ENCODE assay signal across 1 cellular context in the genomic region with DNA sequence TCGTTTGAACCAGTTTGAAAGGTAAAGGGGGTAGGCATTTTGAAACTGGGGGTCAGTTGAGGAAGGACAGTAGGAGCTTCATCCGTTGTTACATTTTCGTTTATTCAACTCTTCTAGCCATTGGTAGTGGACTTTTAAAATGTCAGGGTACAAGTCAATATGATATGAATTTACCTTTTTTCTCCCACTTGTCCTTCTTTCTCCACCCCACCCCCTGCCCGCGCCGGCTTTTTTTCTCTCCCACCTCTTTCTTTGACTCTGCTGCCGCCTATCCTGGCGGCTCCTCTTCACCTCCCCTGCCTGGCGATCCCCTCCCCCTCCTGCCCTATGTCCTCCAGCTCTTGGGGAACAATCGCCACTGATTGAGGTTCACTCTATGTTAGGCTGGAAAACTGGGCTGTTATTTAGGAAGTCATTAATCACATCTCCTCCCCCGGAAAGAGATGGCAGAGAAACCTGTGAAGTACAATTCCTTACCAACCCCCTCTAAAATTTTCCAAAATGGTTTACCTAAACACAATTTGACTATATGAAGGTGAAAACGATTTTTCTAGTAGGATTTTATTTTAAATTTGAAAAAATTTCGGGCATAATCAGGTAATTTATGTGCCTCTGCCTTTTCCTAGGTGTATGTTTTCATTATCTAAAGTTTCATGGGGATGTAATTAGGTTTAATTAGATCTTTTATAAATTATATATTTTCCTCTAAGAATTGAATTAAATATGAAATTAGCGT.
TF ChIP-seq lines count a peak whose summit lies in the region.

No MANE protein-coding gene starts in this region.

TF ChIP-seq in HepG2, 621 proteins besides CTCF, POLR2A, EP300 and RAD21 (continued from another document):
- TF ChIP-seq, protein P1, sequence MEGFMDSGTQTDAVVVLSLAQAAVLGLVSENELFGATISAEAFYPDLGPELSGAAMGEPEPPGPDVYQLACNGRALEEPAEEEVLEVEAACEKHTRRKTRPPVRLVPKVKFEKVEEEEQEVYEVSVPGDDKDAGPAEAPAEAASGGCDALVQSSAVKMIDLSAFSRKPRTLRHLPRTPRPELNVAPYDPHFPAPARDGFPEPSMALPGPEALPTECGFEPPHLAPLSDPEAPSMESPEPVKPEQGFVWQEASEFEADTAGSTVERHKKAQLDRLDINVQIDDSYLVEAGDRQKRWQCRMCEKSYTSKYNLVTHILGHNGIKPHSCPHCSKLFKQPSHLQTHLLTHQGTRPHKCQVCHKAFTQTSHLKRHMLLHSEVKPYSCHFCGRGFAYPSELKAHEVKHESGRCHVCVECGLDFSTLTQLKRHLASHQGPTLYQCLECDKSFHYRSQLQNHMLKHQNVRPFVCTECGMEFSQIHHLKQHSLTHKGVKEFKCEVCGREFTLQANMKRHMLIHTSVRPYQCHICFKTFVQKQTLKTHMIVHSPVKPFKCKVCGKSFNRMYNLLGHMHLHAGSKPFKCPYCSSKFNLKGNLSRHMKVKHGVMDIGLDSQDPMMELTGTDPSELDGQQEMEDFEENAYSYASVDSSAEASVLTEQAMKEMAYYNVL (CRISPR knock-in tag; IDR thresholded peaks at IDR 0.05; ENCODE audit: borderline replicate concordance): no peak; the same call in 1 of the 2 replicates
- no peak for TF ChIP-seq ZNF329 (CRISPR knock-in tag; IDR thresholded peaks at IDR 0.05; ENCODE audit: low read depth)
- TF ChIP-seq, protein P2, sequence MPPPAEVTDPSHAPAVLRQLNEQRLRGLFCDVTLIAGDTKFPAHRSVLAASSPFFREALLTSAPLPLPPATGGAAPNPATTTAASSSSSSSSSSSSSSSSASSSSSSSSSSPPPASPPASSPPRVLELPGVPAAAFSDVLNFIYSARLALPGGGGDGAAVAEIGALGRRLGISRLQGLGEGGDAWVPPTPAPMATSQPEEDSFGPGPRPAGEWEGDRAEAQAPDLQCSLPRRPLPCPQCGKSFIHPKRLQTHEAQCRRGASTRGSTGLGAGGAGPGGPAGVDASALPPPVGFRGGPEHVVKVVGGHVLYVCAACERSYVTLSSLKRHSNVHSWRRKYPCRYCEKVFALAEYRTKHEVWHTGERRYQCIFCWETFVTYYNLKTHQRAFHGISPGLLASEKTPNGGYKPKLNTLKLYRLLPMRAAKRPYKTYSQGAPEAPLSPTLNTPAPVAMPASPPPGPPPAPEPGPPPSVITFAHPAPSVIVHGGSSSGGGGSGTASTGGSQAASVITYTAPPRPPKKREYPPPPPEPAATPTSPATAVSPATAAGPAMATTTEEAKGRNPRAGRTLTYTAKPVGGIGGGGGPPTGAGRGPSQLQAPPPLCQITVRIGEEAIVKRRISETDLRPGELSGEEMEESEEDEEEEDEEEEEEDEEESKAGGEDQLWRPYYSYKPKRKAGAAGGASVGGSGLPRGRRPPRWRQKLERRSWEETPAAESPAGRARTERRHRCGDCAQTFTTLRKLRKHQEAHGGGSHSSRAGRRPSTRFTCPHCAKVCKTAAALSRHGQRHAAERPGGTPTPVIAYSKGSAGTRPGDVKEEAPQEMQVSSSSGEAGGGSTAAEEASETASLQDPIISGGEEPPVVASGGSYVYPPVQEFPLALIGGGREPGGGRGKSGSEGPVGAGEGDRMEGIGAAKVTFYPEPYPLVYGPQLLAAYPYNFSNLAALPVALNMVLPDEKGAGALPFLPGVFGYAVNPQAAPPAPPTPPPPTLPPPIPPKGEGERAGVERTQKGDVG (CRISPR knock-in tag; IDR thresholded peaks at IDR 0.05; ENCODE audit: borderline replicate concordance): no peak
- TF ChIP-seq KDM3A (CRISPR knock-in tag; IDR thresholded peaks at IDR 0.05; ENCODE audit: low read depth): no peak
- TF ChIP-seq MEIS2 (CRISPR knock-in tag; IDR thresholded peaks at IDR 0.05): peak; percentile 59; the same call in 1 of the 2 replicates
- TF ChIP-seq, protein P3, sequence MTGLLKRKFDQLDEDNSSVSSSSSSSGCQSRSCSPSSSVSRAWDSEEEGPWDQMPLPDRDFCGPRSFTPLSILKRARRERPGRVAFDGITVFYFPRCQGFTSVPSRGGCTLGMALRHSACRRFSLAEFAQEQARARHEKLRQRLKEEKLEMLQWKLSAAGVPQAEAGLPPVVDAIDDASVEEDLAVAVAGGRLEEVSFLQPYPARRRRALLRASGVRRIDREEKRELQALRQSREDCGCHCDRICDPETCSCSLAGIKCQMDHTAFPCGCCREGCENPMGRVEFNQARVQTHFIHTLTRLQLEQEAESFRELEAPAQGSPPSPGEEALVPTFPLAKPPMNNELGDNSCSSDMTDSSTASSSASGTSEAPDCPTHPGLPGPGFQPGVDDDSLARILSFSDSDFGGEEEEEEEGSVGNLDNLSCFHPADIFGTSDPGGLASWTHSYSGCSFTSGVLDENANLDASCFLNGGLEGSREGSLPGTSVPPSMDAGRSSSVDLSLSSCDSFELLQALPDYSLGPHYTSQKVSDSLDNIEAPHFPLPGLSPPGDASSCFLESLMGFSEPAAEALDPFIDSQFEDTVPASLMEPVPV (CRISPR knock-in tag; IDR thresholded peaks at IDR 0.05): no peak
- no peak for TF ChIP-seq HOXD1 (CRISPR knock-in tag; IDR thresholded peaks at IDR 0.05)
- TF ChIP-seq, protein P4, sequence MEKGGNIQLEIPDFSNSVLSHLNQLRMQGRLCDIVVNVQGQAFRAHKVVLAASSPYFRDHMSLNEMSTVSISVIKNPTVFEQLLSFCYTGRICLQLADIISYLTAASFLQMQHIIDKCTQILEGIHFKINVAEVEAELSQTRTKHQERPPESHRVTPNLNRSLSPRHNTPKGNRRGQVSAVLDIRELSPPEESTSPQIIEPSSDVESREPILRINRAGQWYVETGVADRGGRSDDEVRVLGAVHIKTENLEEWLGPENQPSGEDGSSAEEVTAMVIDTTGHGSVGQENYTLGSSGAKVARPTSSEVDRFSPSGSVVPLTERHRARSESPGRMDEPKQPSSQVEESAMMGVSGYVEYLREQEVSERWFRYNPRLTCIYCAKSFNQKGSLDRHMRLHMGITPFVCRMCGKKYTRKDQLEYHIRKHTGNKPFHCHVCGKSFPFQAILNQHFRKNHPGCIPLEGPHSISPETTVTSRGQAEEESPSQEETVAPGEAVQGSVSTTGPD (CRISPR knock-in tag; IDR thresholded peaks at IDR 0.05): no peak
- no peak for TF ChIP-seq ZNF431 (CRISPR knock-in tag; IDR thresholded peaks at IDR 0.05; ENCODE audit: borderline replicate concordance, low read depth)
- TF ChIP-seq ZBTB1 (CRISPR knock-in tag; IDR thresholded peaks at IDR 0.05; ENCODE audit: borderline replicate concordance): no peak
- TF ChIP-seq REXO4 (CRISPR knock-in tag; IDR thresholded peaks at IDR 0.05; ENCODE audit: borderline replicate concordance): no peak
